5 cellular contexts compared by ENCODE assay signal in genomic region chr2:158474526-158475011, GRCh38. TPM values are rescaled to one million over a fixed set of nuclear protein-coding genes. Genes with fewer than 3 reads are reported as not detected.
"Had no signal": no experiment of that assay in that cellular context is flagged by ENCODE, and none has a peak within 500 bp of the region (broad histone marks: within the 10 kb centered on the region; RNA-seq: fewer than 3 reads in every experiment).

No MANE protein-coding gene starts in this region.

RNA-seq across cellular contexts. Expression of gene CCDC148, which starts 18.0 kb away (rescaled TPM):
- total RNA-seq: naive thymus-derived CD8-positive, alpha-beta T cell; natural killer cell treated with Interleukin-12 subunit alpha and Interleukin-12 subunit beta and Interleukin-15 and Interleukin-18, amount 100 ng/mL, for 72 hours; pulmonary artery endothelial cell; vagina had no signal
- polyA plus RNA-seq: naive thymus-derived CD8-positive, alpha-beta T cell; smooth muscle cell had no signal
